ENCODE assay signal across 21 cellular contexts in genomic region chr1:22101199-22101598, GRCh38. TPM values are rescaled to one million over a fixed set of nuclear protein-coding genes. Genes with fewer than 3 reads are reported as not detected.
DNase-seq lines count a peak whose midpoint lies in the region; ATAC-seq and TF ChIP-seq lines count a peak whose summit lies in the region.
"Had no signal": no experiment of that assay in that cellular context is flagged by ENCODE, and none has a peak within 500 bp of the region (broad histone marks: within the 10 kb centered on the region; RNA-seq: fewer than 3 reads in every experiment).

No MANE protein-coding gene starts in this region.

- peaks cover 77% of the 10 kb centered on the region for H3K4me1 Mint-ChIP-seq in stimulated activated naive CD8-positive, alpha-beta T cell treated with anti-CD3 and anti-CD28 coated beads, Interleukin-15, Interleukin-2, amounts not matched to agents 100 ng/mL and 50 ng/mL, for 24 hours (ENCODE audit: low read depth)
- H3K4me1 Mint-ChIP-seq in activated naive CD8-positive, alpha-beta T cell treated with anti-CD3 and anti-CD28 coated beads for 36 hours = peaks cover 62% of the 10 kb centered on the region

- no peak for TF ChIP-seq EP300 in tibial nerve (IDR thresholded peaks at IDR 0.05)

- ATAC-seq in stimulated activated naive CD8-positive, alpha-beta T cell treated with anti-CD3 and anti-CD28 coated beads, Interleukin-15, Interleukin-2, amounts not matched to agents 100 U/mL and 50 U/mL, for 24 hours = no peak
- ATAC-seq: psoas muscle; stimulated activated naive CD8-positive, alpha-beta T cell treated with anti-CD3 and anti-CD28 coated beads, Interleukin-15, amount 100 ng/mL, for 72 hours had no signal

- peaks cover 0 to 39% (median 10%) of the 10 kb centered on the region in 3 donors for H3K36me3 ChIP-seq in tibial nerve
- H3K36me3 ChIP-seq: neural progenitor cell had no signal

- H3K4me1 ChIP-seq in tibial nerve = peaks cover 0 to 27% (median 6%) of the 10 kb centered on the region in 4 donors
- H3K4me1 ChIP-seq: neural progenitor cell, SJCRH30 had no signal

- WGBS in tibial nerve, 2 donors = 43 to 65% methylated on average over 1 of the region's 1 CpG

- peaks cover 89% of the 10 kb centered on the region for H3K36me3 Mint-ChIP-seq in stimulated activated naive CD8-positive, alpha-beta T cell treated with anti-CD3 and anti-CD28 coated beads, Interleukin-15, Interleukin-2, amounts not matched to agents 100 ng/mL and 50 ng/mL, for 24 hours (ENCODE audit: low read depth)
- peaks cover 59% of the 10 kb centered on the region for H3K36me3 Mint-ChIP-seq in activated naive CD8-positive, alpha-beta T cell treated with anti-CD3 and anti-CD28 coated beads for 36 hours

- TF ChIP-seq POLR2A in tibial nerve (IDR thresholded peaks at IDR 0.05) = no peak

- no peak overlapping the region for H3K27ac ChIP-seq in tibial nerve
- H3K27ac ChIP-seq: neural progenitor cell, psoas muscle, SJCRH30, transverse colon had no signal

- no peaks in the 10 kb centered on the region for H3K9me3 Mint-ChIP-seq in stimulated activated naive CD8-positive, alpha-beta T cell treated with anti-CD3 and anti-CD28 coated beads, Interleukin-15, Interleukin-2, amounts not matched to agents 100 ng/mL and 50 ng/mL, for 24 hours
- peaks cover 13% of the 10 kb centered on the region for H3K9me3 Mint-ChIP-seq in activated naive CD8-positive, alpha-beta T cell treated with anti-CD3 and anti-CD28 coated beads for 36 hours
- H3K9me3 Mint-ChIP-seq: neural progenitor cell had no signal

- no peak overlapping the region for H3K4me3 ChIP-seq in tibial nerve
- H3K4me3 ChIP-seq: neural progenitor cell, psoas muscle, SJCRH30, transverse colon had no signal

- H3K9me3 ChIP-seq in tibial nerve = no peaks in the 10 kb centered on the region
- H3K9me3 ChIP-seq: psoas muscle, SJCRH30, transverse colon had no signal

- H3K27me3 ChIP-seq in tibial nerve = no peaks in the 10 kb centered on the region
- H3K27me3 ChIP-seq: neural progenitor cell, SJCRH30, transverse colon had no signal

- no peak for DNase-seq in stimulated activated naive CD8-positive, alpha-beta T cell treated with anti-CD3 and anti-CD28 coated beads, Interleukin-15, Interleukin-2, amounts not matched to agents 100 U/mL and 50 U/mL, for 24 hours
- peak; percentile 45 for DNase-seq in MV-4-11 (lab: John Stamatoyannopoulos, UW)
- no peak for DNase-seq in activated naive CD8-positive, alpha-beta T cell treated with anti-CD3 and anti-CD28 coated beads for 36 hours
- DNase-seq in tibial nerve (ENCODE audit: low spot score in 2 of 2) = no peak
- DNase-seq in NCI-H524 treated with DMSO at 0.1 percent for 48 hours (lab: John Stamatoyannopoulos, UW) = no peak
- DNase-seq in globus pallidus (ENCODE audit: low spot score) = no peak
- DNase-seq: activated CD4-positive, alpha-beta T cell treated with anti-CD3 and anti-CD28 coated beads, Interleukin-2, amount 50 U/mL, for 4 hours; amniotic stem cell; COR-L47; DMS79 treated with DMSO at 0.1 percent for 48 hours; head of caudate nucleus; NCI-H1436; NCI-H526; OCI-M1; psoas muscle; SJCRH30; stimulated activated naive CD8-positive, alpha-beta T cell treated with anti-CD3 and anti-CD28 coated beads, Interleukin-15, amount 100 ng/mL, for 72 hours; transverse colon had no signal

- H3K4me3 Mint-ChIP-seq in stimulated activated naive CD8-positive, alpha-beta T cell treated with anti-CD3 and anti-CD28 coated beads, Interleukin-15, Interleukin-2, amounts not matched to agents 100 ng/mL and 50 ng/mL, for 24 hours = no peak overlapping the region
- H3K4me3 Mint-ChIP-seq in activated naive CD8-positive, alpha-beta T cell treated with anti-CD3 and anti-CD28 coated beads for 36 hours = no peak overlapping the region
- H3K4me3 Mint-ChIP-seq: neural progenitor cell; stimulated activated naive CD8-positive, alpha-beta T cell treated with anti-CD3 and anti-CD28 coated beads, Interleukin-15, amount 100 ng/mL, for 72 hours had no signal

- peak overlapping the region; percentile 61 for H3K27ac Mint-ChIP-seq in stimulated activated naive CD8-positive, alpha-beta T cell treated with anti-CD3 and anti-CD28 coated beads, Interleukin-15, Interleukin-2, amounts not matched to agents 100 ng/mL and 50 ng/mL, for 24 hours
- H3K27ac Mint-ChIP-seq in activated naive CD8-positive, alpha-beta T cell treated with anti-CD3 and anti-CD28 coated beads for 36 hours = peak overlapping the region; percentile 11
- H3K27ac Mint-ChIP-seq: neural progenitor cell had no signal

- no peak for TF ChIP-seq CTCF in tibial nerve (IDR thresholded peaks at IDR 0.05)

- no peaks in the 10 kb centered on the region for H3K27me3 Mint-ChIP-seq in stimulated activated naive CD8-positive, alpha-beta T cell treated with anti-CD3 and anti-CD28 coated beads, Interleukin-15, Interleukin-2, amounts not matched to agents 100 ng/mL and 50 ng/mL, for 24 hours
- no peaks in the 10 kb centered on the region for H3K27me3 Mint-ChIP-seq in activated naive CD8-positive, alpha-beta T cell treated with anti-CD3 and anti-CD28 coated beads for 36 hours
- H3K27me3 Mint-ChIP-seq: stimulated activated naive CD8-positive, alpha-beta T cell treated with anti-CD3 and anti-CD28 coated beads, Interleukin-15, amount 100 ng/mL, for 72 hours had no signal

RNA-seq across cellular contexts. Expression of gene WNT4, which starts 41.7 kb away (rescaled TPM):
- total RNA-seq in activated naive CD8-positive, alpha-beta T cell treated with anti-CD3 and anti-CD28 coated beads for 36 hours = not detected
- total RNA-seq in tibial nerve = under 1 TPM in 3 of 4 donors, not detected in 1; under 0.01 to 0.63 (median 0.20) TPM
- total RNA-seq: T-helper 1 cell treated with Interleukin-12 subunit alpha and Interleukin-12 subunit beta and Interleukin-4 antibody, amounts not matched to agents 30 ng/mL and 1 ng/mL, for 36 hours had no signal

RNA-seq across cellular contexts. Expression of gene CDC42, which starts 48.7 kb away (rescaled TPM):
- 100 to 1,000 TPM; 301 to 302 TPM for total RNA-seq in activated naive CD8-positive, alpha-beta T cell treated with anti-CD3 and anti-CD28 coated beads for 36 hours
- total RNA-seq in tibial nerve = 100 to 1,000 TPM; 120 to 187 (median 171) TPM
